1 cellular context compared by ENCODE assay signal in the genomic region with DNA sequence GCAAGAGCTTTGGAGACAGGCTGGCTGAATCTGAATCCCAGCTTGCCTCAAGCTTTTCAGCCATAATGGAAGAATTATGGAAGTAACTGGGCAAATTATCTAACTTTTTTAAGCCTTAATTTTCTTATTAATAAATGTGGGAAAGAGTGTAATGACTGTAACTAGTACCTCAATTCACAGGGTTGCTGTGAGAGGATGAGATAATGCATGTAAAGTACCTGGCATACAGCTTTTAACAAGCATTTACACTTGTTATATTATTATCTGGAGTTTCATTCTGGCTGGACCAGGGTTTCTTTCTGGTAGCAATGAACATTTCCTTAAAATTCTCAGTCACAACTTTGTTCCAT.
TF ChIP-seq lines count a peak whose summit lies in the region.

No MANE protein-coding gene starts in this region.

TF ChIP-seq in GM12878, 131 proteins besides CTCF, POLR2A, EP300 and RAD21:
- 0 out of 2 replicates have a peak, but pooled peaks have one; percentile 34 for TF ChIP-seq BCL11A (IDR thresholded peaks at IDR 0.05; ENCODE audit: low read depth, low read length)
- TF ChIP-seq CEBPB (IDR thresholded peaks at IDR 0.05; ENCODE audit: borderline replicate concordance in 1 of 2, low read depth in 2 of 2, low read length in 2 of 2) = no peak
- no peak for TF ChIP-seq ZNF24 (IDR thresholded peaks at IDR 0.05)
- peak; percentile 67 for TF ChIP-seq MTA2 (IDR thresholded peaks at IDR 0.05; ENCODE audit: low read depth)
- TF ChIP-seq IRF4 (IDR thresholded peaks at IDR 0.05; ENCODE audit: low read depth, low read length) = no peak
- 0 out of 2 replicates have a peak, but pooled peaks have one; percentile 6 for TF ChIP-seq NR2F1 (conservative IDR thresholded peaks at IDR 0.05)
- no peak for TF ChIP-seq SIX5 (IDR thresholded peaks at IDR 0.05; ENCODE audit: low read depth, low read length, severe bottlenecking)
- TF ChIP-seq HDAC6 (IDR thresholded peaks at IDR 0.05; ENCODE audit: unreplicated experiment) = no peak
- peak; percentile 55 for TF ChIP-seq JUNB (IDR thresholded peaks at IDR 0.05)
- peak; percentile 24; the same call in 1 of the 2 replicates for TF ChIP-seq ATF7 (IDR thresholded peaks at IDR 0.05; ENCODE audit: low read depth)
- no peak for TF ChIP-seq BRCA1 (IDR thresholded peaks at IDR 0.05; ENCODE audit: low read depth, low read length)
- no peak for TF ChIP-seq CHD4 (IDR thresholded peaks at IDR 0.05)
- no peak for TF ChIP-seq MYB (IDR thresholded peaks at IDR 0.05; ENCODE audit: borderline replicate concordance, low read depth, low read length)
- TF ChIP-seq SMAD5 (IDR thresholded peaks at IDR 0.05; ENCODE audit: low read depth) = no peak
- TF ChIP-seq, protein P1, sequence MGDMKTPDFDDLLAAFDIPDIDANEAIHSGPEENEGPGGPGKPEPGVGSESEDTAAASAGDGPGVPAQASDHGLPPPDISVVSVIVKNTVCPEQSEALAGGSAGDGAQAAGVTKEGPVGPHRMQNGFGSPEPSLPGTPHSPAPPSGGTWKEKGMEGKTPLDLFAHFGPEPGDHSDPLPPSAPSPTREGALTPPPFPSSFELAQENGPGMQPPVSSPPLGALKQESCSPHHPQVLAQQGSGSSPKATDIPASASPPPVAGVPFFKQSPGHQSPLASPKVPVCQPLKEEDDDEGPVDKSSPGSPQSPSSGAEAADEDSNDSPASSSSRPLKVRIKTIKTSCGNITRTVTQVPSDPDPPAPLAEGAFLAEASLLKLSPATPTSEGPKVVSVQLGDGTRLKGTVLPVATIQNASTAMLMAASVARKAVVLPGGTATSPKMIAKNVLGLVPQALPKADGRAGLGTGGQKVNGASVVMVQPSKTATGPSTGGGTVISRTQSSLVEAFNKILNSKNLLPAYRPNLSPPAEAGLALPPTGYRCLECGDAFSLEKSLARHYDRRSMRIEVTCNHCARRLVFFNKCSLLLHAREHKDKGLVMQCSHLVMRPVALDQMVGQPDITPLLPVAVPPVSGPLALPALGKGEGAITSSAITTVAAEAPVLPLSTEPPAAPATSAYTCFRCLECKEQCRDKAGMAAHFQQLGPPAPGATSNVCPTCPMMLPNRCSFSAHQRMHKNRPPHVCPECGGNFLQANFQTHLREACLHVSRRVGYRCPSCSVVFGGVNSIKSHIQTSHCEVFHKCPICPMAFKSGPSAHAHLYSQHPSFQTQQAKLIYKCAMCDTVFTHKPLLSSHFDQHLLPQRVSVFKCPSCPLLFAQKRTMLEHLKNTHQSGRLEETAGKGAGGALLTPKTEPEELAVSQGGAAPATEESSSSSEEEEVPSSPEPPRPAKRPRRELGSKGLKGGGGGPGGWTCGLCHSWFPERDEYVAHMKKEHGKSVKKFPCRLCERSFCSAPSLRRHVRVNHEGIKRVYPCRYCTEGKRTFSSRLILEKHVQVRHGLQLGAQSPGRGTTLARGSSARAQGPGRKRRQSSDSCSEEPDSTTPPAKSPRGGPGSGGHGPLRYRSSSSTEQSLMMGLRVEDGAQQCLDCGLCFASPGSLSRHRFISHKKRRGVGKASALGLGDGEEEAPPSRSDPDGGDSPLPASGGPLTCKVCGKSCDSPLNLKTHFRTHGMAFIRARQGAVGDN (IDR thresholded peaks at IDR 0.05) = no peak
- TF ChIP-seq, protein P2, sequence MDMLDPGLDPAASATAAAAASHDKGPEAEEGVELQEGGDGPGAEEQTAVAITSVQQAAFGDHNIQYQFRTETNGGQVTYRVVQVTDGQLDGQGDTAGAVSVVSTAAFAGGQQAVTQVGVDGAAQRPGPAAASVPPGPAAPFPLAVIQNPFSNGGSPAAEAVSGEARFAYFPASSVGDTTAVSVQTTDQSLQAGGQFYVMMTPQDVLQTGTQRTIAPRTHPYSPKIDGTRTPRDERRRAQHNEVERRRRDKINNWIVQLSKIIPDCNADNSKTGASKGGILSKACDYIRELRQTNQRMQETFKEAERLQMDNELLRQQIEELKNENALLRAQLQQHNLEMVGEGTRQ (IDR thresholded peaks at IDR 0.05; ENCODE audit: borderline replicate concordance, low read depth, low read length) = no peak
- TF ChIP-seq ASH2L (IDR thresholded peaks at IDR 0.05; ENCODE audit: borderline replicate concordance, low read depth) = no peak
- 0 out of 2 replicates have a peak, but pooled peaks have one; percentile 7 for TF ChIP-seq CREM (IDR thresholded peaks at IDR 0.05; ENCODE audit: low read depth)
- no peak for TF ChIP-seq MEF2A (IDR thresholded peaks at IDR 0.05; ENCODE audit: insufficient read depth, low read depth, low read length)
- no peak for TF ChIP-seq POU2F2 (IDR thresholded peaks at IDR 0.05; ENCODE audit: borderline replicate concordance, low read depth, low read length)
- TF ChIP-seq FOXM1 (IDR thresholded peaks at IDR 0.05; ENCODE audit: low read depth, low read length) = peak; percentile 46; the same call in 1 of the 2 replicates
- TF ChIP-seq, protein P3, sequence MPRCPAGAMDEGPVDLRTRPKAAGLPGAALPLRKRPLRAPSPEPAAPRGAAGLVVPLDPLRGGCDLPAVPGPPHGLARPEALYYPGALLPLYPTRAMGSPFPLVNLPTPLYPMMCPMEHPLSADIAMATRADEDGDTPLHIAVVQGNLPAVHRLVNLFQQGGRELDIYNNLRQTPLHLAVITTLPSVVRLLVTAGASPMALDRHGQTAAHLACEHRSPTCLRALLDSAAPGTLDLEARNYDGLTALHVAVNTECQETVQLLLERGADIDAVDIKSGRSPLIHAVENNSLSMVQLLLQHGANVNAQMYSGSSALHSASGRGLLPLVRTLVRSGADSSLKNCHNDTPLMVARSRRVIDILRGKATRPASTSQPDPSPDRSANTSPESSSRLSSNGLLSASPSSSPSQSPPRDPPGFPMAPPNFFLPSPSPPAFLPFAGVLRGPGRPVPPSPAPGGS (IDR thresholded peaks at IDR 0.05; ENCODE audit: borderline replicate concordance, insufficient read depth, low read depth, low read length, poor library complexity, severe bottlenecking) = peak; percentile 32
- TF ChIP-seq ETV6 (conservative IDR thresholded peaks at IDR 0.05 in 1 of 2, IDR thresholded peaks at IDR 0.05 in 1 of 2; ENCODE audit: borderline replicate concordance in 1 of 2, low read depth in 1 of 2) = peak in 1 of 2 experiments; percentile 1; a peak in 1 of 4 replicates
- peak; percentile 18; the same call in 1 of the 2 replicates for TF ChIP-seq RUNX3 (IDR thresholded peaks at IDR 0.05; ENCODE audit: low read length)
- TF ChIP-seq POLR2AphosphoS2 (IDR thresholded peaks at IDR 0.05; ENCODE audit: low read depth, low read length) = no peak
- TF ChIP-seq NFIC (IDR thresholded peaks at IDR 0.05; ENCODE audit: low read depth, low read length) = peak; percentile 15; the same call in 1 of the 2 replicates
